Comparison of ENCODE assay signal across 22 cellular contexts in genomic region chr2:143720093-143720664, GRCh38.
DNase-seq lines count a peak whose midpoint lies in the region; ATAC-seq and TF ChIP-seq lines count a peak whose summit lies in the region.
"Had no signal": no experiment of that assay in that cellular context is flagged by ENCODE, and none has a peak within 500 bp of the region (broad histone marks: within the 10 kb centered on the region; RNA-seq: fewer than 3 reads in every experiment).

No MANE protein-coding gene starts in this region.

- H3K27ac ChIP-seq in CD8-positive, alpha-beta T cell (ENCODE audit: low read depth, low read length) = no peak overlapping the region
- H3K27ac ChIP-seq: WERI-Rb-1 had no signal

- no peaks in the 10 kb centered on the region for H3K27me3 Mint-ChIP-seq in CD8-positive, alpha-beta T cell (ENCODE audit: low read depth)
- no peaks in the 10 kb centered on the region; the same call in none of the 2 replicates for H3K27me3 Mint-ChIP-seq in HFFc6 (ENCODE audit: insufficient read depth)
- H3K27me3 Mint-ChIP-seq: IgD-negative memory B cell had no signal

- H3K9me3 Mint-ChIP-seq in CD8-positive, alpha-beta T cell = no peaks in the 10 kb centered on the region
- no peaks in the 10 kb centered on the region for H3K9me3 Mint-ChIP-seq in HFFc6
- H3K9me3 Mint-ChIP-seq: IgD-negative memory B cell; natural killer cell; T-helper 1 cell treated with Interleukin-12 subunit alpha and Interleukin-12 subunit beta and Interleukin-4 antibody, amounts not matched to agents 30 μg/mL and 1 μg/mL, for 36 hours had no signal

- H3K4me3 Mint-ChIP-seq in CD8-positive, alpha-beta T cell = no peak overlapping the region
- no peak overlapping the region for H3K4me3 Mint-ChIP-seq in HFFc6
- H3K4me3 Mint-ChIP-seq: IgD-negative memory B cell; natural killer cell; T-helper 1 cell treated with Interleukin-12 subunit alpha and Interleukin-12 subunit beta and Interleukin-4 antibody, amounts not matched to agents 30 μg/mL and 1 μg/mL, for 36 hours had no signal

- no peaks in the 10 kb centered on the region for H3K27me3 ChIP-seq in CD8-positive, alpha-beta T cell (ENCODE audit: insufficient read depth, low read length)

- peaks cover 74% of the 10 kb centered on the region for H3K36me3 Mint-ChIP-seq in CD8-positive, alpha-beta T cell
- H3K36me3 Mint-ChIP-seq in HFFc6 (ENCODE audit: low read depth) = no peaks in the 10 kb centered on the region
- H3K36me3 Mint-ChIP-seq: natural killer cell had no signal

- peaks cover 4% of the 10 kb centered on the region for H3K36me3 ChIP-seq in CD8-positive, alpha-beta T cell (ENCODE audit: insufficient read depth, low read length)
- H3K36me3 ChIP-seq: WERI-Rb-1 had no signal

- no peak overlapping the region for H3K4me3 ChIP-seq in CD8-positive, alpha-beta T cell (ENCODE audit: low read depth, low read length)
- H3K4me3 ChIP-seq: smooth muscle cell had no signal

- ATAC-seq in CD8-positive, alpha-beta T cell = no peak
- ATAC-seq in HG03439 (IDR thresholded peaks at IDR 0.05; ENCODE audit: unreplicated experiment) = no peak
- ATAC-seq: natural killer cell had no signal

- POLR2A ChIA-PET in CD8-positive, alpha-beta T cell (lab: Charles Lee) = no interaction called here
- POLR2A ChIA-PET in HEK293T (lab: Yijun Ruan, JAX) = no interaction called here

- intact Hi-C loops in CD8-positive, alpha-beta T cell (cut with DNase I, micrococcal nuclease) = no loop called here

- H3K27ac Mint-ChIP-seq in CD8-positive, alpha-beta T cell = peak overlapping the region; percentile 20
- no peak overlapping the region for H3K27ac Mint-ChIP-seq in HFFc6
- H3K27ac Mint-ChIP-seq: T-helper 1 cell treated with Interleukin-12 subunit alpha and Interleukin-12 subunit beta and Interleukin-4 antibody, amounts not matched to agents 30 μg/mL and 1 μg/mL, for 36 hours had no signal

- H3K4me1 ChIP-seq in CD8-positive, alpha-beta T cell (ENCODE audit: insufficient read depth, low read length) = no peaks in the 10 kb centered on the region

- no peak for DNase-seq in CD8-positive, alpha-beta T cell
- DNase-seq in HEK293T (ENCODE audit: extremely low spot score) (peak; percentile 10), NCI-H748 treated with DMSO at 0.1 percent for 48 hours (lab: John Stamatoyannopoulos, UW) (peak; percentile 74), iPS DF 19.7 (ENCODE audit: low read depth, low spot score) (peak; percentile 45), HFFc6 (no peak), NAMALWA (ENCODE audit: low spot score) (no peak), GM10266 (ENCODE audit: extremely low spot score) (no peak)
- DNase-seq: activated CD4-positive, alpha-beta T cell treated with anti-CD3 and anti-CD28 coated beads, Interleukin-2, amount 50 U/mL, for 48 hours; activated naive CD4-positive, alpha-beta T cell treated with Interleukin-2 at 50 U/mL for 16 hours; Calu3; cerebellar nuclear complex; head of caudate nucleus; islet precursor cell; mammary epithelial cell; natural killer cell; NCI-H446; stimulated activated CD4-positive, alpha-beta T cell treated with anti-CD3 and anti-CD28 coated beads, Interleukin-4, amount 100 ng/mL, for 24 hours; WERI-Rb-1 had no signal

- TF ChIP-seq CTCF in CD8-positive, alpha-beta T cell (IDR thresholded peaks at IDR 0.05) = no peak
- no peak for TF ChIP-seq CTCF in HFFc6 (IDR thresholded peaks at IDR 0.05)
- no peak for TF ChIP-seq CTCF in GM10266 (IDR thresholded peaks at IDR 0.05; ENCODE audit: control insufficient read depth, insufficient read depth, low read depth, missing control alignments)

- H3K4me1 Mint-ChIP-seq in CD8-positive, alpha-beta T cell (ENCODE audit: low read depth) = peaks cover 42% of the 10 kb centered on the region
- H3K4me1 Mint-ChIP-seq in HFFc6 (ENCODE audit: low read depth) = peaks cover 13% of the 10 kb centered on the region

- CTCF ChIA-PET in CD8-positive, alpha-beta T cell (lab: Charles Lee) = no interaction called here
- CTCF ChIA-PET in HEK293T (lab: Yijun Ruan, JAX) = no interaction called here

- H3K9me3 ChIP-seq in CD8-positive, alpha-beta T cell (ENCODE audit: low read length) = no peaks in the 10 kb centered on the region

TF ChIP-seq in HEK293T, 16 proteins besides CTCF, POLR2A, EP300 and RAD21:
- TF ChIP-seq PKNOX1 (IDR thresholded peaks at IDR 0.05) = no peak
- TF ChIP-seq ZNF384 (IDR thresholded peaks at IDR 0.05) = no peak
- no peak for TF ChIP-seq LEF1 (IDR thresholded peaks at IDR 0.05; ENCODE audit: borderline replicate concordance)
- no peak for TF ChIP-seq SUZ12 (IDR thresholded peaks at IDR 0.05)
- TF ChIP-seq SP1 (IDR thresholded peaks at IDR 0.05) = no peak
- no peak for TF ChIP-seq FOXM1 (IDR thresholded peaks at IDR 0.05; ENCODE audit: borderline replicate concordance)
- TF ChIP-seq ARNT (IDR thresholded peaks at IDR 0.05) = no peak
- no peak for TF ChIP-seq TARDBP (IDR thresholded peaks at IDR 0.05)

Comparison
In these comparisons a context has a peak if more than half of its experiments do, and no peak if none do; other contexts are left out.
1. DNase-seq: peak in HEK293T (single experiment), NCI-H748 treated with DMSO at 0.1 percent for 48 hours (single experiment) and iPS DF 19.7 (single experiment); none in CD8-positive, alpha-beta T cell (0 of 7), HFFc6 (single experiment), NAMALWA (single experiment) and GM10266 (single experiment).